8 cellular contexts compared by ENCODE assay signal in the genomic region with DNA sequence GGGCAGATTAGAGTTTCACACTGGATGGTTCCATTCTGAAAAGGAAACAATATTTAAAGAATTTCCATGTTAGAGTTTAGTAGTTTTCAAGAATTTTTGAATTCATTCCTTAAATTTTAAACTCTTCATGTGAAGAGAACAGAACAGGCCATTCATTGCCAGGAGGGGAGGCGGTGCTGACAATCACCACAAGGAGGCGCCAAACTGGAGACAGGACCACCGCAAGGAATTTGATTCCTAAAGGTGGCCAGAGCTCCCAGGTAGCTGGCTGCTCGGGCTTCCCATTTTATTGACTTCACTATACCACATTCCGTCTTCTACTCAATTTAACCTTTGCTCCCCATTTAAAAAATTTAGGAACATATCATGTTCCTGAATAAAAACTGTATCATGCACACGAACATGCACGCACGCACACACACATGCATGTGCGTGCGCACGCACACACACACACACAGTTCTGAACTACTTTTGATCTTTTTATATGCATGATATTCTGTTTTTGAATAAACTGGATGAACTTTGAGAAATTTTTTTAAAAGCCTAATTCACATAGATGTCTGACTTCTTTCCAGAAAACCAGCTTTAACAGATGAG.
A peak's percentile ranks its signal among the peaks of the same experiment; 100 is the strongest.
DNase-seq lines count a peak whose midpoint lies in the region; ATAC-seq and TF ChIP-seq lines count a peak whose summit lies in the region.

No MANE protein-coding gene starts in this region.

- no peak overlapping the region for H2AFZ ChIP-seq in KMS-11 (ENCODE audit: low read depth)

- no peak overlapping the region for H3K27ac ChIP-seq in breast epithelium
- no peak overlapping the region for H3K27ac ChIP-seq in KMS-11
- H3K27ac ChIP-seq in gastrocnemius medialis = no peak overlapping the region

- intact Hi-C loops in MCF 10A (cut with micrococcal nuclease) = loop anchor here (1.0 to 10.0 kb wide), 2 partner anchors 156 to 760 kb away; no protein-coding TSS in a partner anchor
- intact Hi-C loops in breast epithelium (cut with DNase I; ENCODE audit: low total_unique reads) = no loop called here
- intact Hi-C loops in gastrocnemius medialis (cut with DNase I; ENCODE audit: low total_unique reads) = no loop called here

- ATAC-seq in gastrocnemius medialis = no peak

- CTCF ChIA-PET in MCF 10A (lab: Yijun Ruan, JAX) = interaction anchor here (0.6 to 1.7 kb wide), 7 partner anchors 15 to 820 kb away, joined by 3 to 4 read pairs (median 3); no protein-coding TSS in a partner anchor

- H3K36me3 ChIP-seq in breast epithelium = no peaks in the 10 kb centered on the region
- H3K36me3 ChIP-seq in KMS-11 (ENCODE audit: insufficient read depth) = no peaks in the 10 kb centered on the region
- H3K36me3 ChIP-seq in gastrocnemius medialis = no peaks in the 10 kb centered on the region

- TF ChIP-seq CTCF in MCF 10A (IDR thresholded peaks at IDR 0.05; ENCODE audit: unreplicated experiment) (peak; percentile 70), breast epithelium (IDR thresholded peaks at IDR 0.05) (peak in 1 of 3 donors; percentile 22), KMS-11 (conservative IDR thresholded peaks at IDR 0.05; ENCODE audit: low read depth, low read length) (peak; percentile 78), fibroblast of mammary gland (conservative IDR thresholded peaks at IDR 0.05; ENCODE audit: control insufficient read depth, insufficient read depth, low read depth, low read length) (peak; percentile 71), gastrocnemius medialis (IDR thresholded peaks at IDR 0.05 in 4 of 5, conservative IDR thresholded peaks at IDR 0.05 in 1 of 5) (no peak)

- H3K27me3 ChIP-seq in breast epithelium = no peaks in the 10 kb centered on the region
- no peaks in the 10 kb centered on the region for H3K27me3 ChIP-seq in KMS-11 (ENCODE audit: insufficient read depth, low read depth)
- H3K27me3 ChIP-seq in gastrocnemius medialis = peaks cover 0 to 2% (median 0%) of the 10 kb centered on the region in 3 donors

- H3K27ac Mint-ChIP-seq in MCF 10A (ENCODE audit: low read depth, unreplicated experiment) = no peak overlapping the region

- POLR2A ChIA-PET in MCF 10A (lab: Yijun Ruan, JAX) = interaction anchor here (0.6 kb wide), 1 partner anchor 866 kb away, joined by 3 read pairs; no protein-coding TSS in a partner anchor

- no TSS peak for BruUV-seq in MCF 10A (replicated peaks; lab: Mats Ljungman, UMichigan)

- no peaks in the 10 kb centered on the region for H3K36me3 Mint-ChIP-seq in MCF 10A (ENCODE audit: insufficient read depth, unreplicated experiment)

- in situ Hi-C loops in gastrocnemius medialis (cut with MboI; ENCODE audit: low sequenced_read_pairs in 4 of 4) = no loop called here

- H3K4me1 ChIP-seq in breast epithelium (no peaks in the 10 kb centered on the region), KMS-11 (ENCODE audit: low read depth, poor library complexity, severe bottlenecking) (no peaks in the 10 kb centered on the region), gastrocnemius medialis (no peaks in the 10 kb centered on the region)

- peak; percentile 52 for DNase-seq in MCF 10A (ENCODE audit: unreplicated experiment)
- DNase-seq in breast epithelium (ENCODE audit: low spot score in 2 of 2) = no peak
- peak; percentile 33 to 36 for DNase-seq in activated CD8-positive, alpha-beta memory T cell treated with anti-CD3 and anti-CD28 coated beads for 4 hours (ENCODE audit: low read depth in 2 of 2)
- peak; percentile 18 for DNase-seq in fibroblast of mammary gland (ENCODE audit: low read depth)
- peak; percentile 20 to 52 for DNase-seq in stimulated activated CD4-positive, alpha-beta T cell treated with anti-CD3 and anti-CD28 coated beads, Interleukin-12 subunit alpha, Interleukin-12 subunit beta, amount 100 ng/mL, for 24 hours (ENCODE audit: low read depth in 2 of 2)
- no peak for DNase-seq in gastrocnemius medialis
- DNase-seq in DMS79 treated with DMSO at 0.1 percent for 48 hours (lab: John Stamatoyannopoulos, UW) = no peak

- H3K27me3 Mint-ChIP-seq in MCF 10A (ENCODE audit: insufficient read depth, unreplicated experiment) = peaks cover 58% of the 10 kb centered on the region

- no peaks in the 10 kb centered on the region for H3K9me3 Mint-ChIP-seq in MCF 10A (ENCODE audit: unreplicated experiment)

- H3K9me3 ChIP-seq in breast epithelium (no peaks in the 10 kb centered on the region), gastrocnemius medialis (no peaks in the 10 kb centered on the region)

- H3K4me3 ChIP-seq in breast epithelium (no peak overlapping the region), KMS-11 (IDR thresholded peaks at IDR 0.05; ENCODE audit: insufficient read depth, low read depth, low read length) (no peak overlapping the region), fibroblast of mammary gland (ENCODE audit: control insufficient read depth, low read depth, low read length) (no peak overlapping the region), gastrocnemius medialis (no peak overlapping the region)

- TF ChIP-seq POLR2A in breast epithelium (IDR thresholded peaks at IDR 0.05) (no peak), gastrocnemius medialis (IDR thresholded peaks at IDR 0.05) (no peak)

- H4K20me1 ChIP-seq in KMS-11 (ENCODE audit: insufficient read depth) = no peaks in the 10 kb centered on the region

- H3K4me3 Mint-ChIP-seq in MCF 10A (ENCODE audit: unreplicated experiment) = no peak overlapping the region

- no peak overlapping the region for H3K4me2 ChIP-seq in KMS-11

- H3K9ac ChIP-seq in KMS-11 = no peak overlapping the region

- no peaks in the 10 kb centered on the region for H3K4me1 Mint-ChIP-seq in MCF 10A (ENCODE audit: insufficient read depth, unreplicated experiment)

- H3K79me2 ChIP-seq in KMS-11 (ENCODE audit: insufficient read depth, low read depth) = no peaks in the 10 kb centered on the region

Comparison
In these comparisons a context has a peak if more than half of its experiments do, and no peak if none do; other contexts are left out.
1. DNase-seq: peak in MCF 10A (single experiment), activated CD8-positive, alpha-beta memory T cell treated with anti-CD3 and anti-CD28 coated beads for 4 hours (2 of 2), fibroblast of mammary gland (single experiment) and stimulated activated CD4-positive, alpha-beta T cell treated with anti-CD3 and anti-CD28 coated beads, Interleukin-12 subunit alpha, Interleukin-12 subunit beta, amount 100 ng/mL, for 24 hours (2 of 2); none in breast epithelium (0 of 2), gastrocnemius medialis (0 of 2) and DMS79 treated with DMSO at 0.1 percent for 48 hours (single experiment).
2. CTCF ChIP-seq: peak in MCF 10A (single experiment), KMS-11 (single experiment) and fibroblast of mammary gland (single experiment); none in gastrocnemius medialis (0 of 5).